Comparison of ENCODE assay signal across 29 cellular contexts in genomic region chr17:78515480-78515879, GRCh38.
"Had no signal": no experiment of that assay in that cellular context is flagged by ENCODE, and none has a peak within 500 bp of the region (broad histone marks: within the 10 kb centered on the region; RNA-seq: fewer than 3 reads in every experiment).

No MANE protein-coding gene starts in this region.

- H3K4me3 Mint-ChIP-seq: mesothelial cell of epicardium; naive B cell; natural killer cell; nephron progenitor cell; neural progenitor cell; stimulated activated naive B cell treated with anti-CD40 and anti-IgM and Interleukin-4, amounts not matched to agents 10 μg/mL and 1 μg/mL and 100 μg/mL, for 72 hours had no signal

- ATAC-seq: left lobe of liver; natural killer cell; psoas muscle; right lobe of liver; stimulated activated naive B cell treated with anti-CD40 and anti-IgM and Interleukin-4, amounts not matched to agents 10 μg/mL and 1 μg/mL and 100 μg/mL, for 72 hours; stimulated activated naive CD8-positive, alpha-beta T cell treated with anti-CD3 and anti-CD28 coated beads, Interleukin-15, Interleukin-2, amounts not matched to agents 100 U/mL and 50 U/mL, for 24 hours had no signal

- H3K9me3 Mint-ChIP-seq: naive B cell; natural killer cell; stimulated activated naive B cell treated with anti-CD40 and anti-IgM and Interleukin-4, amounts not matched to agents 10 μg/mL and 1 μg/mL and 100 μg/mL, for 72 hours had no signal

- H3K27me3 ChIP-seq: neural progenitor cell, neutrophil, right lobe of liver, stomach, testis, thyroid gland, transverse colon, upper lobe of left lung had no signal

- H3K4me1 Mint-ChIP-seq: naive B cell; natural killer cell; neural progenitor cell; stimulated activated naive B cell treated with anti-CD40 and anti-IgM and Interleukin-4, amounts not matched to agents 10 μg/mL and 1 μg/mL and 100 μg/mL, for 72 hours had no signal

- DNase-seq: hypothalamus; islet precursor cell; kidney glomerular epithelial cell; left cardiac atrium; mesendoderm; naive B cell; natural killer cell; nephron progenitor cell; occipital lobe; psoas muscle; stimulated activated CD4-positive, alpha-beta T cell treated with anti-CD3 and anti-CD28 coated beads, Interleukin-12 subunit alpha, Interleukin-12 subunit beta, amount 100 ng/mL, for 4 hours; stimulated activated CD4-positive, alpha-beta T cell treated with anti-CD3 and anti-CD28 coated beads, Interleukin-15, amount 100 ng/mL, for 24 hours; stimulated activated CD4-positive, alpha-beta T cell treated with anti-CD3 and anti-CD28 coated beads, Interleukin-2, amount 100 ng/mL, for 24 hours; stimulated activated CD4-positive, alpha-beta T cell treated with anti-CD3 and anti-CD28 coated beads, Interleukin-4, amount 100 ng/mL, for 1 hour; stimulated activated naive B cell treated with anti-CD40 and anti-IgM and Interleukin-4, amounts not matched to agents 10 μg/mL and 1 μg/mL and 100 μg/mL, for 72 hours; stimulated activated naive CD8-positive, alpha-beta T cell treated with anti-CD3 and anti-CD28 coated beads, Interleukin-15, Interleukin-2, amounts not matched to agents 100 U/mL and 50 U/mL, for 24 hours; stomach; testis; thyroid gland; transverse colon; upper lobe of left lung had no signal

- H3K36me3 Mint-ChIP-seq: naive B cell; natural killer cell; neural progenitor cell; stimulated activated naive B cell treated with anti-CD40 and anti-IgM and Interleukin-4, amounts not matched to agents 10 μg/mL and 1 μg/mL and 100 μg/mL, for 72 hours had no signal

- H3K27ac Mint-ChIP-seq: mesothelial cell of epicardium; naive B cell; natural killer cell; nephron progenitor cell; neural progenitor cell; stimulated activated naive B cell treated with anti-CD40 and anti-IgM and Interleukin-4, amounts not matched to agents 10 μg/mL and 1 μg/mL and 100 μg/mL, for 72 hours had no signal

- H3K4me1 ChIP-seq: neural progenitor cell, parathyroid adenoma, psoas muscle, right lobe of liver, testis, transverse colon, upper lobe of left lung had no signal

- H3K27ac ChIP-seq: neural progenitor cell, neutrophil, parathyroid adenoma, psoas muscle, right lobe of liver, stomach, testis, thyroid gland, transverse colon, upper lobe of left lung had no signal

- H3K9me3 ChIP-seq: neutrophil, psoas muscle, right lobe of liver, stomach, testis, thyroid gland, transverse colon, upper lobe of left lung had no signal

- H3K4me3 ChIP-seq: lung, neural progenitor cell, psoas muscle, right lobe of liver, smooth muscle cell, stomach, testis, thyroid gland, transverse colon, upper lobe of left lung had no signal

- H3K9ac ChIP-seq: neural progenitor cell, parathyroid adenoma had no signal

- H3K36me3 ChIP-seq: neural progenitor cell, neutrophil, right lobe of liver, stomach, thyroid gland, transverse colon, upper lobe of left lung had no signal
